ENCODE assay signal across 8 cellular contexts in the genomic region with DNA sequence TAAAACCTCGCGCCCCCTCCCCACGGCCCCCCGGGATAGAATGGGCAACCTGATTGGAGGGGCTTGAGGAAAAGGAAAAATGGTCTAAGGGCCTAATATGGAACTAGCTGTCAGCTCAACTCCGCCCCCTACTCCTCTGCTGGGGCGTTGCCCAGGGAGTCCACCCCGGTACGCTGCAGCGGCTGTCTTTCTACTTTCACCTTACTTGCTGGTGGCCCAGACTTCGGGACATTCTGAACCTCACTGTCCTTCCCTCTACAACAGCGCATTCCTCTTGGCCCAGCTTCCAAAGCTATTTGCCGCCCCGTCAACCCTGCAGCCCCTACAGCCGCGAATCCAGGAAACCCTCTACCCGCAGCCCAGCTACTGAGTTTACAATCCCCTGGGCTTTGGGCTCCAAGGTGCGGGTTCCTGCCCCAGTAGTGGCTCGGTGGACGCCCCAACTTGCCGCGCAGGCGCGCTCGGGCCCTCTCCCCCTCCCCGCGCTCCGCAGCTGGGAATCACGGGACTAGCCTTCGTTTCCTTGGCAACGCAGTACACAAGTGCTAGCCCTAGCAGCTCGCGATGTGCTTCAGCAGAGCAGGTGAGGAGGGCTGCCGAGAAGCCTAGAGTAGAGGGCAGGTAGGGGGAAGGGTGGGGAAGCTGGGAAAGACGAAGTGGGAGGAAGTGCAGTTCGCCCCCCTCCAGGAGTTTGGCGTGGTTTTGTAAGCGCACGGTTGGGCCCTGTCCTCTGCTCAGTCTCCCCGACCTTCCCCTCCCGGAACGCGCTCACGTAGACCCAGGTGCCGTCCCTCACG. TPM values are rescaled to one million over a fixed set of nuclear protein-coding genes. Genes with fewer than 3 reads are reported as not detected.
DNase-seq lines count a peak whose midpoint lies in the region; ATAC-seq and TF ChIP-seq lines count a peak whose summit lies in the region.

No MANE protein-coding gene starts in this region.

- intact Hi-C loops in Caco-2 (cut with micrococcal nuclease; ENCODE audit: unreplicated experiment) (loop anchor here (1.0 to 5.0 kb wide), 3 partner anchors 14 to 124 kb away; no protein-coding TSS in a partner anchor), esophagus squamous epithelium (cut with DNase I) (no loop called here)

- CTCF ChIA-PET in Caco-2 (lab: Charles Lee): interaction anchor here (0.8 to 1.2 kb wide), 3 partner anchors 53 to 155 kb away, joined by 3 to 5 read pairs (median 3); no protein-coding TSS in a partner anchor

- POLR2A ChIA-PET in Caco-2 (lab: Charles Lee): interaction anchor here (0.8 to 1.0 kb wide), 4 partner anchors 54 to 382 kb away, joined by 3 to 5 read pairs (median 4); partner anchors contain the start of gene LRIF1

- H3K27ac ChIP-seq in HUES6 (ENCODE audit: low read depth, low read length) (peak overlapping the region; percentile 6; the same call in 1 of the 2 replicates), OCI-LY1 (ENCODE audit: low read depth, low read length, poor library complexity, severe bottlenecking) (no peak overlapping the region), esophagus squamous epithelium (peak overlapping the region; percentile 44 to 80 (median 76)), muscle layer of duodenum (ENCODE audit: low read length) (peak overlapping the region; percentile 54)

- H3K9me3 ChIP-seq in Caco-2 (no peaks in the 10 kb centered on the region), HUES6 (ENCODE audit: control insufficient read depth, insufficient read depth, low read depth, low read length) (no peaks in the 10 kb centered on the region), OCI-LY1 (ENCODE audit: low read length) (no peaks in the 10 kb centered on the region), esophagus squamous epithelium (no peaks in the 10 kb centered on the region), muscle layer of duodenum (ENCODE audit: control insufficient read depth in 1 of 2, low read length in 2 of 2) (no peaks in the 10 kb centered on the region)

- 0 out of 2 replicates have a peak, but pooled peaks cover 5% of the 10 kb centered on the region for H3K4me1 ChIP-seq in Caco-2
- peaks cover 21% of the 10 kb centered on the region for H3K4me1 ChIP-seq in HUES6 (ENCODE audit: control insufficient read depth, insufficient read depth, low read length)
- H3K4me1 ChIP-seq in OCI-LY1 (ENCODE audit: insufficient read depth, low read length, severe bottlenecking): peaks cover 7% of the 10 kb centered on the region
- H3K4me1 ChIP-seq in esophagus squamous epithelium: peaks cover 0 to 18% (median 10%) of the 10 kb centered on the region in 3 donors
- H3K4me1 ChIP-seq in muscle layer of duodenum (ENCODE audit: control insufficient read depth in 1 of 2, insufficient read depth in 2 of 2, low read length in 2 of 2): peaks cover 0 to 7% of the 10 kb centered on the region in 2 donors

- peak; percentile 90 to 91 for DNase-seq in Caco-2
- peak; percentile 90 for DNase-seq in activated T-cell treated with anti-CD3 and anti-CD28 coated beads, Interleukin-2, amount 50 U/mL, for 1 hour
- DNase-seq in esophagus squamous epithelium (lab: John Stamatoyannopoulos, UW): peak; percentile 34
- DNase-seq in stimulated activated CD8-positive, alpha-beta memory T cell treated with anti-CD3 and anti-CD28 coated beads, Interleukin-7, amount 100 ng/mL, for 1 hour (ENCODE audit: low read depth in 2 of 2): peak; percentile 55 to 72

- H3K4me2 ChIP-seq in OCI-LY1 (ENCODE audit: low read length): peak overlapping the region; percentile 88

- H3K36me3 Mint-ChIP-seq in Caco-2 (ENCODE audit: insufficient read depth, unreplicated experiment): no peaks in the 10 kb centered on the region

- H3K79me2 ChIP-seq in OCI-LY1 (ENCODE audit: insufficient read depth, low read length): no peaks in the 10 kb centered on the region

- peaks cover 19% of the 10 kb centered on the region for H3K4me1 Mint-ChIP-seq in Caco-2 (ENCODE audit: low read depth, unreplicated experiment)

- H3K4me3 Mint-ChIP-seq in Caco-2 (ENCODE audit: unreplicated experiment): peak overlapping the region; percentile 91

- WGBS in esophagus squamous epithelium, 2 donors: 1 to 16% methylated on average over 14 to 25 of the region's 45 CpGs

- H3F3A ChIP-seq in OCI-LY1 (ENCODE audit: insufficient read depth, low read length): no peaks in the 10 kb centered on the region

- H3K27ac Mint-ChIP-seq in Caco-2 (ENCODE audit: unreplicated experiment): peak overlapping the region; percentile 81

- peak in 1 of 4 donors; percentile 42 for TF ChIP-seq POLR2A in esophagus squamous epithelium (IDR thresholded peaks at IDR 0.05)

- H3K27me3 Mint-ChIP-seq in Caco-2 (ENCODE audit: insufficient read depth, unreplicated experiment): no peaks in the 10 kb centered on the region

- H3K9me3 Mint-ChIP-seq in Caco-2 (ENCODE audit: unreplicated experiment): no peaks in the 10 kb centered on the region

- TF ChIP-seq CTCF in Caco-2 (IDR thresholded peaks at IDR 0.05; ENCODE audit: insufficient read depth in 1 of 2, low read depth in 1 of 2, low read length in 1 of 2, severe bottlenecking in 1 of 2, unreplicated experiment in 1 of 2) (peak; percentile 17 to 18), OCI-LY1 (IDR thresholded peaks at IDR 0.05; ENCODE audit: low read length) (peak; percentile 30; the same call in 1 of the 2 replicates), esophagus squamous epithelium (IDR thresholded peaks at IDR 0.05) (peak in 1 of 6 experiments; percentile 13)

- ATAC-seq in GM21423 (IDR thresholded peaks at IDR 0.05; ENCODE audit: unreplicated experiment): peak; percentile 79

- BruUV-seq in Caco-2 (replicated peaks; lab: Mats Ljungman, UMichigan): no TSS peak

- H3K36me3 ChIP-seq in Caco-2 (ENCODE audit: control insufficient read depth, insufficient read depth, low read length): no peaks in the 10 kb centered on the region
- H3K36me3 ChIP-seq in HUES6 (ENCODE audit: control insufficient read depth, insufficient read depth, low read length): no peaks in the 10 kb centered on the region; the same call in 1 of the 2 replicates
- H3K36me3 ChIP-seq in OCI-LY1 (ENCODE audit: insufficient read depth, low read length): no peaks in the 10 kb centered on the region
- H3K36me3 ChIP-seq in esophagus squamous epithelium: no peaks in the 10 kb centered on the region
- peaks cover 0 to 10% of the 10 kb centered on the region in 2 donors for H3K36me3 ChIP-seq in muscle layer of duodenum (ENCODE audit: control insufficient read depth in 1 of 2, insufficient read depth in 2 of 2, low read length in 2 of 2)

- H3K4me3 ChIP-seq in Caco-2 (ENCODE audit: low read depth, low read length): peak overlapping the region; percentile 37
- H3K4me3 ChIP-seq in HUES6 (ENCODE audit: low read depth, low read length): peak overlapping the region; percentile 67
- peak overlapping the region; percentile 70 for H3K4me3 ChIP-seq in OCI-LY1 (ENCODE audit: low read depth, low read length, poor library complexity, severe bottlenecking)
- peak overlapping the region; percentile 31 to 70 (median 60) for H3K4me3 ChIP-seq in esophagus squamous epithelium
- peak overlapping the region; percentile 71 to 82 for H3K4me3 ChIP-seq in muscle layer of duodenum (ENCODE audit: low read depth in 1 of 2, low read length in 2 of 2)

- H3K27me3 ChIP-seq in Caco-2 (replicated peaks; ENCODE audit: control insufficient read depth, insufficient read depth, low read length): no peaks in the 10 kb centered on the region
- H3K27me3 ChIP-seq in HUES6 (ENCODE audit: control insufficient read depth, insufficient read depth, low read length): no peaks in the 10 kb centered on the region
- H3K27me3 ChIP-seq in OCI-LY1 (ENCODE audit: insufficient read depth, low read length): no peaks in the 10 kb centered on the region
- no peaks in the 10 kb centered on the region for H3K27me3 ChIP-seq in esophagus squamous epithelium
- H3K27me3 ChIP-seq in muscle layer of duodenum (ENCODE audit: low read depth, low read length): no peaks in the 10 kb centered on the region

- no peaks in the 10 kb centered on the region for H4K20me1 ChIP-seq in OCI-LY1 (ENCODE audit: insufficient read depth, low read length)

- H3K9me2 ChIP-seq in OCI-LY1 (ENCODE audit: low read depth, low read length): no peaks in the 10 kb centered on the region

- peak overlapping the region; percentile 90 for H2AFZ ChIP-seq in OCI-LY1 (ENCODE audit: low read length)

- H3K9ac ChIP-seq in HUES6 (ENCODE audit: low read length) (peak overlapping the region; percentile 58), OCI-LY1 (ENCODE audit: low read length) (peak overlapping the region; percentile 68)

RNA-seq across cellular contexts. Expression of gene CHIA, which starts 55.6 kb away (rescaled TPM):
- total RNA-seq in Caco-2 (2022) (not detected in 2 replicates), esophagus squamous epithelium (not detected)

Comparison
In these comparisons a context has a peak if more than half of its experiments do, and no peak if none do; other contexts are left out.
1. DNase-seq: peak in every context shown above with its lines; median percentile 90 in Caco-2; 90 in activated T-cell treated with anti-CD3 and anti-CD28 coated beads, Interleukin-2, amount 50 U/mL, for 1 hour; 64 in stimulated activated CD8-positive, alpha-beta memory T cell treated with anti-CD3 and anti-CD28 coated beads, Interleukin-7, amount 100 ng/mL, for 1 hour; 34 in esophagus squamous epithelium.